1 cellular context compared by ENCODE assay signal in the genomic region with DNA sequence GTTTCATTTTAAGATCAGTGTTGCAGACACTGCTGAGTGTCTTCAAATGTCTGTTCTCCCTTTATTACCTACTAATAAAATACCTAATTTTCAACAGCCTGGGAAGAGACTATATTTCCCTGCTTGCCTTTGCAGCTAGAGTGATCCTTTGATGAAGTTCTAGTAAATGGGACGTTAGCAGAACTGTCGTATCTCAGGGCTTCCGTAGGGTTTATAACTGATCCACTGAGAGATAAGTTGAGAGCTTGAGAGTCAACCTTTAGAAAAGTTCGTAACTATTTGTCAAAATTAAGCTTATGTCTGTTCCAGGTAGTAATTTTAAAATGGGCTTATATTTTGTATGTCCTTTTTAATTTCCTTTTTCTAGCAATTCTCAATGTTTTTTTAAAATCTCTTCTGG.
TF ChIP-seq lines count a peak whose summit lies in the region.

No MANE protein-coding gene starts in this region.

TF ChIP-seq in SK-N-SH, 30 proteins besides CTCF, POLR2A, EP300 and RAD21:
- no peak for TF ChIP-seq ZBTB33 (IDR thresholded peaks at IDR 0.05; ENCODE audit: borderline replicate concordance, low read depth)
- TF ChIP-seq, protein P1, sequence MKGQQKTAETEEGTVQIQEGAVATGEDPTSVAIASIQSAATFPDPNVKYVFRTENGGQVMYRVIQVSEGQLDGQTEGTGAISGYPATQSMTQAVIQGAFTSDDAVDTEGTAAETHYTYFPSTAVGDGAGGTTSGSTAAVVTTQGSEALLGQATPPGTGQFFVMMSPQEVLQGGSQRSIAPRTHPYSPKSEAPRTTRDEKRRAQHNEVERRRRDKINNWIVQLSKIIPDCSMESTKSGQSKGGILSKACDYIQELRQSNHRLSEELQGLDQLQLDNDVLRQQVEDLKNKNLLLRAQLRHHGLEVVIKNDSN (IDR thresholded peaks at IDR 0.05; ENCODE audit: borderline replicate concordance, low read depth): no peak
- no peak for TF ChIP-seq RCOR1 (IDR thresholded peaks at IDR 0.05; ENCODE audit: low read length)
- no peak for TF ChIP-seq FOXM1 (IDR thresholded peaks at IDR 0.05; ENCODE audit: low read depth)
- TF ChIP-seq IRF3 (IDR thresholded peaks at IDR 0.05; ENCODE audit: low read depth, low read length): no peak
- TF ChIP-seq REST (IDR thresholded peaks at IDR 0.05; ENCODE audit: low read depth, low read length): no peak
- no peak for TF ChIP-seq TAF1 (IDR thresholded peaks at IDR 0.05; ENCODE audit: borderline replicate concordance, low read depth, low read length)
- TF ChIP-seq SIN3A (IDR thresholded peaks at IDR 0.05; ENCODE audit: borderline replicate concordance, low read depth, low read length): no peak
- TF ChIP-seq MXI1 (IDR thresholded peaks at IDR 0.05; ENCODE audit: low read depth, low read length): no peak
